In genomic region chr1:205590777-205591513, GRCh38 we compare ENCODE assay signal across 13 cellular contexts. TPM values are rescaled to one million over a fixed set of nuclear protein-coding genes. Genes with fewer than 3 reads are reported as not detected.
A peak's percentile ranks its signal among the peaks of the same experiment; 100 is the strongest.
DNase-seq lines count a peak whose midpoint lies in the region; ATAC-seq and TF ChIP-seq lines count a peak whose summit lies in the region.
"Had no signal": no experiment of that assay in that cellular context is flagged by ENCODE, and none has a peak within 500 bp of the region (broad histone marks: within the 10 kb centered on the region; RNA-seq: fewer than 3 reads in every experiment).

No MANE protein-coding gene starts in this region.

- no peaks in the 10 kb centered on the region for H3K36me3 Mint-ChIP-seq in IgD-negative memory B cell
- H3K36me3 Mint-ChIP-seq in central memory CD8-positive, alpha-beta T cell (ENCODE audit: insufficient read depth): peaks cover 12% of the 10 kb centered on the region
- peaks cover 2% of the 10 kb centered on the region for H3K36me3 Mint-ChIP-seq in mesothelial cell of epicardium

- H3K4me3 Mint-ChIP-seq in IgD-negative memory B cell (peak overlapping the region; percentile 17 to 80 (median 46)), mesothelial cell of epicardium (no peak overlapping the region)
- peak overlapping the region; percentile 68 for H3K4me3 Mint-ChIP-seq in central memory CD8-positive, alpha-beta T cell

- H3K27ac Mint-ChIP-seq in IgD-negative memory B cell: peak overlapping the region in 2 of 3 donors; percentile 39 to 47
- H3K27ac Mint-ChIP-seq in central memory CD8-positive, alpha-beta T cell (ENCODE audit: low read depth): peak overlapping the region; percentile 78
- H3K27ac Mint-ChIP-seq in mesothelial cell of epicardium: no peak overlapping the region
- H3K27ac Mint-ChIP-seq: neural progenitor cell had no signal

- peak; percentile 54 for DNase-seq in activated effector memory CD4-positive, alpha-beta T cell treated with anti-CD3 and anti-CD28 coated beads, Interleukin-2, amount 50 U/mL, for 16 hours
- DNase-seq in activated effector memory CD4-positive, alpha-beta T cell treated with Interleukin-2 at 50 U/mL for 16 hours: no peak
- no peak for DNase-seq in central memory CD8-positive, alpha-beta T cell (ENCODE audit: low spot score in 2 of 2)
- peak; percentile 22 for DNase-seq in stimulated activated CD8-positive, alpha-beta memory T cell treated with anti-CD3 and anti-CD28 coated beads, Interleukin-4, amount 100 ng/mL, for 48 hours
- no peak for DNase-seq in stimulated activated CD4-positive, alpha-beta T cell treated with anti-CD3 and anti-CD28 coated beads, Interleukin-15, amount 100 ng/mL, for 24 hours
- DNase-seq in activated gamma-delta T cell (lab: John Stamatoyannopoulos, UW) (no peak), mesothelial cell of epicardium (ENCODE audit: low spot score in 2 of 2, unreplicated experiment in 2 of 2) (no peak)
- DNase-seq: esophagus squamous epithelium had no signal

- H3K27me3 Mint-ChIP-seq in IgD-negative memory B cell (no peaks in the 10 kb centered on the region), mesothelial cell of epicardium (ENCODE audit: low read depth) (peaks cover 10% of the 10 kb centered on the region)
- H3K27me3 Mint-ChIP-seq in central memory CD8-positive, alpha-beta T cell: no peaks in the 10 kb centered on the region
- H3K27me3 Mint-ChIP-seq: activated CD4-positive, alpha-beta T cell treated with anti-CD3 and anti-CD28 coated beads, Interleukin-2, amount 10 ng/mL, durations not matched to agents 7 days and 5 days had no signal

- H3K4me1 Mint-ChIP-seq in IgD-negative memory B cell (peaks cover 35 to 44% (median 43%) of the 10 kb centered on the region in 3 donors), mesothelial cell of epicardium (peaks cover 3% of the 10 kb centered on the region)
- H3K4me1 Mint-ChIP-seq in central memory CD8-positive, alpha-beta T cell: peaks cover 19% of the 10 kb centered on the region

- ATAC-seq in central memory CD8-positive, alpha-beta T cell (replicated peaks; ENCODE audit: extremely low read depth, poor library complexity, severe bottlenecking): no peak

- no peak for TF ChIP-seq CTCF in mesothelial cell of epicardium (IDR thresholded peaks at IDR 0.05; ENCODE audit: unreplicated experiment)

- H3K9me3 Mint-ChIP-seq in IgD-negative memory B cell: no peaks in the 10 kb centered on the region
- no peaks in the 10 kb centered on the region for H3K9me3 Mint-ChIP-seq in central memory CD8-positive, alpha-beta T cell
- no peaks in the 10 kb centered on the region for H3K9me3 Mint-ChIP-seq in mesothelial cell of epicardium
- H3K9me3 Mint-ChIP-seq: activated CD4-positive, alpha-beta T cell treated with anti-CD3 and anti-CD28 coated beads, Interleukin-2, amount 10 ng/mL, durations not matched to agents 7 days and 5 days; brain; immature natural killer cell; neural progenitor cell had no signal

RNA-seq across cellular contexts. Expression of gene ELK4, which starts 40.9 kb away (rescaled TPM):
- polyA plus RNA-seq in IgD-negative memory B cell: 4.7 TPM
- total RNA-seq in mesothelial cell of epicardium: 32.2 to 36.8 TPM (median 34.8 TPM) in 3 replicates

Comparison
In these comparisons a context has a peak if more than half of its experiments do, and no peak if none do; other contexts are left out.
1. DNase-seq: peak in activated effector memory CD4-positive, alpha-beta T cell treated with anti-CD3 and anti-CD28 coated beads, Interleukin-2, amount 50 U/mL, for 16 hours (single experiment) and stimulated activated CD8-positive, alpha-beta memory T cell treated with anti-CD3 and anti-CD28 coated beads, Interleukin-4, amount 100 ng/mL, for 48 hours (single experiment); none in activated effector memory CD4-positive, alpha-beta T cell treated with Interleukin-2 at 50 U/mL for 16 hours (single experiment), central memory CD8-positive, alpha-beta T cell (0 of 2), stimulated activated CD4-positive, alpha-beta T cell treated with anti-CD3 and anti-CD28 coated beads, Interleukin-15, amount 100 ng/mL, for 24 hours (single experiment), activated gamma-delta T cell (single experiment) and mesothelial cell of epicardium (0 of 2).